ENCODE assay signal across 1 cellular context in the genomic region with DNA sequence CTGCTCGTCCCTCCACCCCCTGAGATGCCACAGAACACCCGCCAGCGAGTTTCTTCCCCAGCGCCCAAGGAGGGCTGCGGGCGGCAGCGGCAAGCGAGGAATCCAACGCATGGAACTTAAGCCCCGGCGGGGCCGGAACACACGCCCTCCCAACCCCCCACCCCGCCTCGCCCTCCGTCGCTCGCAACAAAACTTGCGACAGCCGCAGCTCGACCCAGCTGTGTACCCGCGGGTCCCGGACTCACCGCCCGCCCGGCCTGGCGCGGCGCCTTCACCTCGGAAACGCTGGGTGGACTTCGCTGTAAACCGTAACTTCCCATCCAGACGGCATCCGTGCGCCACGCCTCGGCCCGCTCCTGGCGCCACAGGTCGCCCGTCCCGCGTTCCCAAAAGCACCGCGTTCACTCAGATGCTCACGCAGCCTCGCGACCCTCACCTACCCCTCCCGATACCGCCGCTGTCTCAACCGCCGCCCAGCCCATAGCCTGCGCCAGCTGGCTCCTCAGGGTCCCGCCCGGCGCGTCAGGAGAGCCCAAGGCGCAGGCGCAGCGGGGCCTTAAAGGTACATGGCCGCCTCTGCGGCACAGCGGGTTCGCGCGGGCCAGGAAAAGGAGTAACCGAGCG.
TF ChIP-seq lines count a peak whose summit lies in the region.

NBPF15 (minus strand) TSS at position 534 of the 624 bp plus-strand sequence. CDS start 21,666 bp downstream, outside the sequence.

TF ChIP-seq in GM12878, 131 proteins besides CTCF, POLR2A, EP300 and RAD21 (continued from another document):
- TF ChIP-seq, protein P1, sequence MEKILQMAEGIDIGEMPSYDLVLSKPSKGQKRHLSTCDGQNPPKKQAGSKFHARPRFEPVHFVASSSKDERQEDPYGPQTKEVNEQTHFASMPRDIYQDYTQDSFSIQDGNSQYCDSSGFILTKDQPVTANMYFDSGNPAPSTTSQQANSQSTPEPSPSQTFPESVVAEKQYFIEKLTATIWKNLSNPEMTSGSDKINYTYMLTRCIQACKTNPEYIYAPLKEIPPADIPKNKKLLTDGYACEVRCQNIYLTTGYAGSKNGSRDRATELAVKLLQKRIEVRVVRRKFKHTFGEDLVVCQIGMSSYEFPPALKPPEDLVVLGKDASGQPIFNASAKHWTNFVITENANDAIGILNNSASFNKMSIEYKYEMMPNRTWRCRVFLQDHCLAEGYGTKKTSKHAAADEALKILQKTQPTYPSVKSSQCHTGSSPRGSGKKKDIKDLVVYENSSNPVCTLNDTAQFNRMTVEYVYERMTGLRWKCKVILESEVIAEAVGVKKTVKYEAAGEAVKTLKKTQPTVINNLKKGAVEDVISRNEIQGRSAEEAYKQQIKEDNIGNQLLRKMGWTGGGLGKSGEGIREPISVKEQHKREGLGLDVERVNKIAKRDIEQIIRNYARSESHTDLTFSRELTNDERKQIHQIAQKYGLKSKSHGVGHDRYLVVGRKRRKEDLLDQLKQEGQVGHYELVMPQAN (conservative IDR thresholded peaks at IDR 0.05) = 0 out of 2 replicates have a peak, but pooled peaks have one; percentile 35
- TF ChIP-seq GATAD2B (conservative IDR thresholded peaks at IDR 0.05; ENCODE audit: low read depth) = 0 out of 2 replicates have a peak, but pooled peaks have one; percentile 35
